Comparison of ENCODE assay signal across 4 cellular contexts in the genomic region with DNA sequence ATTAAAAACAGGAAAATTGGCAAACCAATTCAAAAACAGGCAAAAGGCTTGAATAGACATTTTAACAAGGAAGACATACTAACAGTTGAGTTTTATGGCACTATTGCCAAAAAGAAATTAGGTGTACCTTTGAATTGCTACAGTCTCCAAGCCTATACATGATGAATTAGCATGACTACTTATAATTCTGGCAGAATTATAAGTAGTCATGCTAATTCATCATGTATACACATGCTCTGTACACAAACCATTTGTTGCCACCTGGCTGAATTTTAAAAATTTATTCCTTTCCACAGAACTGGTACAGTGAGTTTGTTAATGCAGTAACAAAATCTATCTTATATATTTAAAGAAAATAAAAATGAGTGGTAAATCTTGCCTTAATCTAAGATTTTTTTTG.
"Had no signal": no experiment of that assay in that cellular context is flagged by ENCODE, and none has a peak within 500 bp of the region (broad histone marks: within the 10 kb centered on the region; RNA-seq: fewer than 3 reads in every experiment).

No MANE protein-coding gene starts in this region.

- ATAC-seq: Panc1, PC-3, Right ventricle myocardium inferior, SK-N-SH treated with all-trans-retinoic acid at 6 μM for 48 hours had no signal
